ENCODE assay signal across 1 cellular context in the genomic region with DNA sequence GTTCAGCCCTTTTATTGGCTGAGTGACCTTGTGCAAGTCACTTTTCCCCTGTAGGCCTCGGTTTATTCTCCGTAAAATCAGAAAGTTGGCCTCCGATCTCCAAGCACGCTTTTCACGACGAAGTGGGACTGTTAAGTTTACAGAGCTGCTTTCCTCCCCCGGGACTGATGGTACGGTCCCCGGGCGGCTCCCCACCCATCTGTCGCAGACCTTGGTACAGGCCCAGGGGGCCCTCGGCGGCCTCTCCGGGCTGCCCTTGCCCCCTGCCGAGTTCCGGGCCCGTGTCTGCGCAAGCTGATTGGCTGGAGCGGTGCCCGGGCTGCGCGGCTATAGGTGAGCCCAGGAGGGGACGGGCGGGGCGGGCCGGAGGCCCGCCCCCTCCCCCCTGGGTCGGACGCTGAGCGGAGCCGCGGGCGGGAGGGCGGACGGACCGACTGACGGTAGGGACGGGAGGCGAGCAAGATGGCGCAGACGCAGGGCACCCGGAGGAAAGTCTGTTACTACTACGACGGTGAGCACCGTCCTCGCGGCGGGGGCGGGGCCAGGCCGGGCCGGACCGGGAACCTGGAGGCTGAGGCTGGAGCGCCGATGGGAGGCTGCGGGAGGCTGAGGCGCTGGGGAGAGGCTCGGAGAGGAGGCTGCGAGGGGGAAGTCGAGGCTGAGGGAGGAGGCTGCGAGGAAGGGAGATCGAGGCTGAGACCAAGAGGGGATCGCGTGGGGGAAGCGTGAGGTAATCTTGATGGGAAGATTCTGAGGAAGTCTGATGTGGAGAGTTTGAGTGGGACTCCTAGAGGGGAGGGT.
TF ChIP-seq lines count a peak whose summit lies in the region.

A gene (plus strand): TSS at position 376 of the 801 bp plus-strand sequence. CDS start 87 bp downstream, at position 463.

TF ChIP-seq in HepG2, 621 proteins besides CTCF, POLR2A, EP300 and RAD21 (continued from another document and continues in another):
- TF ChIP-seq, protein P1, sequence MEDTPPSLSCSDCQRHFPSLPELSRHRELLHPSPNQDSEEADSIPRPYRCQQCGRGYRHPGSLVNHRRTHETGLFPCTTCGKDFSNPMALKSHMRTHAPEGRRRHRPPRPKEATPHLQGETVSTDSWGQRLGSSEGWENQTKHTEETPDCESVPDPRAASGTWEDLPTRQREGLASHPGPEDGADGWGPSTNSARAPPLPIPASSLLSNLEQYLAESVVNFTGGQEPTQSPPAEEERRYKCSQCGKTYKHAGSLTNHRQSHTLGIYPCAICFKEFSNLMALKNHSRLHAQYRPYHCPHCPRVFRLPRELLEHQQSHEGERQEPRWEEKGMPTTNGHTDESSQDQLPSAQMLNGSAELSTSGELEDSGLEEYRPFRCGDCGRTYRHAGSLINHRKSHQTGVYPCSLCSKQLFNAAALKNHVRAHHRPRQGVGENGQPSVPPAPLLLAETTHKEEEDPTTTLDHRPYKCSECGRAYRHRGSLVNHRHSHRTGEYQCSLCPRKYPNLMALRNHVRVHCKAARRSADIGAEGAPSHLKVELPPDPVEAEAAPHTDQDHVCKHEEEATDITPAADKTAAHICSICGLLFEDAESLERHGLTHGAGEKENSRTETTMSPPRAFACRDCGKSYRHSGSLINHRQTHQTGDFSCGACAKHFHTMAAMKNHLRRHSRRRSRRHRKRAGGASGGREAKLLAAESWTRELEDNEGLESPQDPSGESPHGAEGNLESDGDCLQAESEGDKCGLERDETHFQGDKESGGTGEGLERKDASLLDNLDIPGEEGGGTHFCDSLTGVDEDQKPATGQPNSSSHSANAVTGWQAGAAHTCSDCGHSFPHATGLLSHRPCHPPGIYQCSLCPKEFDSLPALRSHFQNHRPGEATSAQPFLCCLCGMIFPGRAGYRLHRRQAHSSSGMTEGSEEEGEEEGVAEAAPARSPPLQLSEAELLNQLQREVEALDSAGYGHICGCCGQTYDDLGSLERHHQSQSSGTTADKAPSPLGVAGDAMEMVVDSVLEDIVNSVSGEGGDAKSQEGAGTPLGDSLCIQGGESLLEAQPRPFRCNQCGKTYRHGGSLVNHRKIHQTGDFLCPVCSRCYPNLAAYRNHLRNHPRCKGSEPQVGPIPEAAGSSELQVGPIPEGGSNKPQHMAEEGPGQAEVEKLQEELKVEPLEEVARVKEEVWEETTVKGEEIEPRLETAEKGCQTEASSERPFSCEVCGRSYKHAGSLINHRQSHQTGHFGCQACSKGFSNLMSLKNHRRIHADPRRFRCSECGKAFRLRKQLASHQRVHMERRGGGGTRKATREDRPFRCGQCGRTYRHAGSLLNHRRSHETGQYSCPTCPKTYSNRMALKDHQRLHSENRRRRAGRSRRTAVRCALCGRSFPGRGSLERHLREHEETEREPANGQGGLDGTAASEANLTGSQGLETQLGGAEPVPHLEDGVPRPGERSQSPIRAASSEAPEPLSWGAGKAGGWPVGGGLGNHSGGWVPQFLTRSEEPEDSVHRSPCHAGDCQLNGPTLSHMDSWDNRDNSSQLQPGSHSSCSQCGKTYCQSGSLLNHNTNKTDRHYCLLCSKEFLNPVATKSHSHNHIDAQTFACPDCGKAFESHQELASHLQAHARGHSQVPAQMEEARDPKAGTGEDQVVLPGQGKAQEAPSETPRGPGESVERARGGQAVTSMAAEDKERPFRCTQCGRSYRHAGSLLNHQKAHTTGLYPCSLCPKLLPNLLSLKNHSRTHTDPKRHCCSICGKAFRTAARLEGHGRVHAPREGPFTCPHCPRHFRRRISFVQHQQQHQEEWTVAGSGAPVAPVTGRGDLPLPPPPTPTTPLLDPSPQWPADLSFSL (CRISPR knock-in tag; IDR thresholded peaks at IDR 0.05) = no peak
- TF ChIP-seq SMARCC2 (IDR thresholded peaks at IDR 0.05) (no peak), ZNF337 (CRISPR knock-in tag; IDR thresholded peaks at IDR 0.05; ENCODE audit: borderline replicate concordance, low read depth) (no peak), MAFF (IDR thresholded peaks at IDR 0.05; ENCODE audit: low read depth, low read length) (no peak), ZNF782 (CRISPR knock-in tag; IDR thresholded peaks at IDR 0.05; ENCODE audit: borderline replicate concordance) (no peak; the same call in 1 of the 2 replicates), FOSL1 (CRISPR knock-in tag; IDR thresholded peaks at IDR 0.05; ENCODE audit: borderline replicate concordance) (no peak), ZNF672 (CRISPR knock-in tag; IDR thresholded peaks at IDR 0.05) (0 out of 2 replicates have a peak, but pooled peaks have one; percentile 51), ZNF383 (CRISPR knock-in tag; IDR thresholded peaks at IDR 0.05; ENCODE audit: borderline replicate concordance) (no peak), NFE2L1 (CRISPR knock-in tag; IDR thresholded peaks at IDR 0.05; ENCODE audit: borderline replicate concordance) (no peak), ZNF674 (CRISPR knock-in tag; IDR thresholded peaks at IDR 0.05; ENCODE audit: low read depth) (no peak), DNMT3B (CRISPR knock-in tag; conservative IDR thresholded peaks at IDR 0.05) (no peak), NR1H2 (CRISPR knock-in tag; IDR thresholded peaks at IDR 0.05; ENCODE audit: borderline replicate concordance, low read depth) (no peak), ISL2 (CRISPR knock-in tag; IDR thresholded peaks at IDR 0.05) (0 out of 2 replicates have a peak, but pooled peaks have one; percentile 13), ARNT2 (CRISPR knock-in tag; IDR thresholded peaks at IDR 0.05; ENCODE audit: low read depth) (no peak), KDM4B (CRISPR knock-in tag; IDR thresholded peaks at IDR 0.05) (no peak), TBP (CRISPR knock-in tag; IDR thresholded peaks at IDR 0.05) (no peak), CCAR2 (optimal IDR thresholded peaks at IDR 0.05; ENCODE audit: low read depth, low read length) (no peak), SRF (IDR thresholded peaks at IDR 0.05; ENCODE audit: low read depth, low read length) (no peak), TBX3 (IDR thresholded peaks at IDR 0.05; ENCODE audit: borderline replicate concordance) (no peak), ZNF878 (CRISPR knock-in tag; IDR thresholded peaks at IDR 0.05) (no peak), ZNF713 (CRISPR knock-in tag; IDR thresholded peaks at IDR 0.05) (no peak), FOXP1 (IDR thresholded peaks at IDR 0.05) (no peak), FOXP1 (CRISPR knock-in tag; IDR thresholded peaks at IDR 0.05) (no peak), SOX5 (CRISPR knock-in tag; IDR thresholded peaks at IDR 0.05; ENCODE audit: borderline replicate concordance) (peak; percentile 5; the same call in 1 of the 2 replicates), DR1 (CRISPR knock-in tag; IDR thresholded peaks at IDR 0.05) (no peak)
- TF ChIP-seq, protein P2, sequence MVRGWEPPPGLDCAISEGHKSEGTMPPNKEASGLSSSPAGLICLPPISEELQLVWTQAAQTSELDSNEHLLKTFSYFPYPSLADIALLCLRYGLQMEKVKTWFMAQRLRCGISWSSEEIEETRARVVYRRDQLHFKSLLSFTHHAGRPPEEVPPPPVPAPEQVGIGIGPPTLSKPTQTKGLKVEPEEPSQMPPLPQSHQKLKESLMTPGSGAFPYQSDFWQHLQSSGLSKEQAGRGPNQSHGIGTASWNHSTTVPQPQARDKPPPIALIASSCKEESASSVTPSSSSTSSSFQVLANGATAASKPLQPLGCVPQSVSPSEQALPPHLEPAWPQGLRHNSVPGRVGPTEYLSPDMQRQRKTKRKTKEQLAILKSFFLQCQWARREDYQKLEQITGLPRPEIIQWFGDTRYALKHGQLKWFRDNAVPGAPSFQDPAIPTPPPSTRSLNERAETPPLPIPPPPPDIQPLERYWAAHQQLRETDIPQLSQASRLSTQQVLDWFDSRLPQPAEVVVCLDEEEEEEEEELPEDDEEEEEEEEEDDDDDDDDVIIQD (CRISPR knock-in tag; IDR thresholded peaks at IDR 0.05; ENCODE audit: low read depth) = 0 out of 2 replicates have a peak, but pooled peaks have one; percentile 51
- TF ChIP-seq, protein P3, sequence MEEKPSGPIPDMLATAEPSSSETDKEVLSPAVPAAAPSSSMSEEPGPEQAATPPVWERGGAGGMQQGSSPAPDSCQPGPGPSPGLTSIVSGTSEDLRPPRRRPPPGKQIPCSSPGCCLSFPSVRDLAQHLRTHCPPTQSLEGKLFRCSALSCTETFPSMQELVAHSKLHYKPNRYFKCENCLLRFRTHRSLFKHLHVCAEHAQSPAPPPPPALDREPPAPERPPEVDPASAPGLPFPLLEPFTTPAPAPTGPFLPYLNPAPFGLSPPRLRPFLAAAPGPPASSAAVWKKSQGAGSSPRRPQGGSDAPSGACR (CRISPR knock-in tag; IDR thresholded peaks at IDR 0.05) = 0 out of 2 replicates have a peak, but pooled peaks have one; percentile 57
- TF ChIP-seq, protein P4, sequence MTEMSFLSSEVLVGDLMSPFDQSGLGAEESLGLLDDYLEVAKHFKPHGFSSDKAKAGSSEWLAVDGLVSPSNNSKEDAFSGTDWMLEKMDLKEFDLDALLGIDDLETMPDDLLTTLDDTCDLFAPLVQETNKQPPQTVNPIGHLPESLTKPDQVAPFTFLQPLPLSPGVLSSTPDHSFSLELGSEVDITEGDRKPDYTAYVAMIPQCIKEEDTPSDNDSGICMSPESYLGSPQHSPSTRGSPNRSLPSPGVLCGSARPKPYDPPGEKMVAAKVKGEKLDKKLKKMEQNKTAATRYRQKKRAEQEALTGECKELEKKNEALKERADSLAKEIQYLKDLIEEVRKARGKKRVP (CRISPR knock-in tag; IDR thresholded peaks at IDR 0.05) = no peak
- TF ChIP-seq, protein P5, sequence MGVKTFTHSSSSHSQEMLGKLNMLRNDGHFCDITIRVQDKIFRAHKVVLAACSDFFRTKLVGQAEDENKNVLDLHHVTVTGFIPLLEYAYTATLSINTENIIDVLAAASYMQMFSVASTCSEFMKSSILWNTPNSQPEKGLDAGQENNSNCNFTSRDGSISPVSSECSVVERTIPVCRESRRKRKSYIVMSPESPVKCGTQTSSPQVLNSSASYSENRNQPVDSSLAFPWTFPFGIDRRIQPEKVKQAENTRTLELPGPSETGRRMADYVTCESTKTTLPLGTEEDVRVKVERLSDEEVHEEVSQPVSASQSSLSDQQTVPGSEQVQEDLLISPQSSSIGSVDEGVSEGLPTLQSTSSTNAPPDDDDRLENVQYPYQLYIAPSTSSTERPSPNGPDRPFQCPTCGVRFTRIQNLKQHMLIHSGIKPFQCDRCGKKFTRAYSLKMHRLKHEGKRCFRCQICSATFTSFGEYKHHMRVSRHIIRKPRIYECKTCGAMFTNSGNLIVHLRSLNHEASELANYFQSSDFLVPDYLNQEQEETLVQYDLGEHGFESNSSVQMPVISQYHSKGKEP (CRISPR knock-in tag; IDR thresholded peaks at IDR 0.05) = no peak
- TF ChIP-seq, protein P6, sequence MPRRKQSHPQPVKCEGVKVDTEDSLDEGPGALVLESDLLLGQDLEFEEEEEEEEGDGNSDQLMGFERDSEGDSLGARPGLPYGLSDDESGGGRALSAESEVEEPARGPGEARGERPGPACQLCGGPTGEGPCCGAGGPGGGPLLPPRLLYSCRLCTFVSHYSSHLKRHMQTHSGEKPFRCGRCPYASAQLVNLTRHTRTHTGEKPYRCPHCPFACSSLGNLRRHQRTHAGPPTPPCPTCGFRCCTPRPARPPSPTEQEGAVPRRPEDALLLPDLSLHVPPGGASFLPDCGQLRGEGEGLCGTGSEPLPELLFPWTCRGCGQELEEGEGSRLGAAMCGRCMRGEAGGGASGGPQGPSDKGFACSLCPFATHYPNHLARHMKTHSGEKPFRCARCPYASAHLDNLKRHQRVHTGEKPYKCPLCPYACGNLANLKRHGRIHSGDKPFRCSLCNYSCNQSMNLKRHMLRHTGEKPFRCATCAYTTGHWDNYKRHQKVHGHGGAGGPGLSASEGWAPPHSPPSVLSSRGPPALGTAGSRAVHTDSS (CRISPR knock-in tag; conservative IDR thresholded peaks at IDR 0.05) = no peak
- TF ChIP-seq, protein P7, sequence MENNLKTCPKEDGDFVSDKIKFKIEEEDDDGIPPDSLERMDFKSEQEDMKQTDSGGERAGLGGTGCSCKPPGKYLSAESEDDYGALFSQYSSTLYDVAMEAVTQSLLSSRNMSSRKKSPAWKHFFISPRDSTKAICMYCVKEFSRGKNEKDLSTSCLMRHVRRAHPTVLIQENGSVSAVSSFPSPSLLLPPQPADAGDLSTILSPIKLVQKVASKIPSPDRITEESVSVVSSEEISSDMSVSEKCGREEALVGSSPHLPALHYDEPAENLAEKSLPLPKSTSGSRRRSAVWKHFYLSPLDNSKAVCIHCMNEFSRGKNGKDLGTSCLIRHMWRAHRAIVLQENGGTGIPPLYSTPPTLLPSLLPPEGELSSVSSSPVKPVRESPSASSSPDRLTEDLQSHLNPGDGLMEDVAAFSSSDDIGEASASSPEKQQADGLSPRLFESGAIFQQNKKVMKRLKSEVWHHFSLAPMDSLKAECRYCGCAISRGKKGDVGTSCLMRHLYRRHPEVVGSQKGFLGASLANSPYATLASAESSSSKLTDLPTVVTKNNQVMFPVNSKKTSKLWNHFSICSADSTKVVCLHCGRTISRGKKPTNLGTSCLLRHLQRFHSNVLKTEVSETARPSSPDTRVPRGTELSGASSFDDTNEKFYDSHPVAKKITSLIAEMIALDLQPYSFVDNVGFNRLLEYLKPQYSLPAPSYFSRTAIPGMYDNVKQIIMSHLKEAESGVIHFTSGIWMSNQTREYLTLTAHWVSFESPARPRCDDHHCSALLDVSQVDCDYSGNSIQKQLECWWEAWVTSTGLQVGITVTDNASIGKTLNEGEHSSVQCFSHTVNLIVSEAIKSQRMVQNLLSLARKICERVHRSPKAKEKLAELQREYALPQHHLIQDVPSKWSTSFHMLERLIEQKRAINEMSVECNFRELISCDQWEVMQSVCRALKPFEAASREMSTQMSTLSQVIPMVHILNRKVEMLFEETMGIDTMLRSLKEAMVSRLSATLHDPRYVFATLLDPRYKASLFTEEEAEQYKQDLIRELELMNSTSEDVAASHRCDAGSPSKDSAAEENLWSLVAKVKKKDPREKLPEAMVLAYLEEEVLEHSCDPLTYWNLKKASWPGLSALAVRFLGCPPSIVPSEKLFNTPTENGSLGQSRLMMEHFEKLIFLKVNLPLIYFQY (CRISPR knock-in tag; IDR thresholded peaks at IDR 0.05; ENCODE audit: borderline replicate concordance) = peak; percentile 55; the same call in 1 of the 2 replicates
- TF ChIP-seq, protein P8, sequence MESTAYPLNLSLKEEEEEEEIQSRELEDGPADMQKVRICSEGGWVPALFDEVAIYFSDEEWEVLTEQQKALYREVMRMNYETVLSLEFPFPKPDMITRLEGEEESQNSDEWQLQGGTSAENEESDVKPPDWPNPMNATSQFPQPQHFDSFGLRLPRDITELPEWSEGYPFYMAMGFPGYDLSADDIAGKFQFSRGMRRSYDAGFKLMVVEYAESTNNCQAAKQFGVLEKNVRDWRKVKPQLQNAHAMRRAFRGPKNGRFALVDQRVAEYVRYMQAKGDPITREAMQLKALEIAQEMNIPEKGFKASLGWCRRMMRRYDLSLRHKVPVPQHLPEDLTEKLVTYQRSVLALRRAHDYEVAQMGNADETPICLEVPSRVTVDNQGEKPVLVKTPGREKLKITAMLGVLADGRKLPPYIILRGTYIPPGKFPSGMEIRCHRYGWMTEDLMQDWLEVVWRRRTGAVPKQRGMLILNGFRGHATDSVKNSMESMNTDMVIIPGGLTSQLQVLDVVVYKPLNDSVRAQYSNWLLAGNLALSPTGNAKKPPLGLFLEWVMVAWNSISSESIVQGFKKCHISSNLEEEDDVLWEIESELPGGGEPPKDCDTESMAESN (CRISPR knock-in tag; conservative IDR thresholded peaks at IDR 0.05) = peak; percentile 62; the same call in 1 of the 2 replicates
